27 cellular contexts compared by ENCODE assay signal in genomic region chr7:130641497-130641896, GRCh38. TPM values are rescaled to one million over a fixed set of nuclear protein-coding genes. Genes with fewer than 3 reads are reported as not detected.
"Had no signal": no experiment of that assay in that cellular context is flagged by ENCODE, and none has a peak within 500 bp of the region (broad histone marks: within the 10 kb centered on the region; RNA-seq: fewer than 3 reads in every experiment).

No MANE protein-coding gene starts in this region.

- H3K27ac ChIP-seq: adrenal gland, ascending aorta, brain microvascular endothelial cell, left ventricle myocardium inferior, pancreas, psoas muscle, right atrium auricular region, SJCRH30, upper lobe of right lung had no signal

- H3K4me3 Mint-ChIP-seq: nephron progenitor cell, T-cell, WTC11 had no signal

- H3K9me3 ChIP-seq: adrenal gland, left ventricle myocardium inferior, pancreas, psoas muscle, right atrium auricular region, upper lobe of right lung had no signal

- H3K27ac Mint-ChIP-seq: nephron progenitor cell, T-cell, WTC11 had no signal

- H3K4me1 Mint-ChIP-seq: nephron progenitor cell, T-cell, WTC11 had no signal

- H3K4me1 ChIP-seq: adrenal gland, ascending aorta, left ventricle myocardium inferior, pancreas, psoas muscle, right atrium auricular region, SJCRH30, upper lobe of right lung had no signal

- H3K27me3 ChIP-seq: adrenal gland, ascending aorta, brain microvascular endothelial cell, pancreas, right atrium auricular region, SJCRH30, upper lobe of right lung had no signal

- H3K27me3 Mint-ChIP-seq: T-cell had no signal

- H3K36me3 ChIP-seq: adrenal gland, brain microvascular endothelial cell, pancreas, right atrium auricular region, upper lobe of right lung had no signal

- ATAC-seq: esophagus mucosa; pancreas; psoas muscle; stimulated activated naive CD8-positive, alpha-beta T cell treated with anti-CD3 and anti-CD28 coated beads, Interleukin-15, Interleukin-2, amounts not matched to agents 100 U/mL and 50 U/mL, for 24 hours; T-cell; upper lobe of right lung; WTC11 had no signal

- DNase-seq: activated CD8-positive, alpha-beta memory T cell treated with anti-CD3 and anti-CD28 coated beads for 24 hours; activated naive CD4-positive, alpha-beta T cell treated with anti-CD3 and anti-CD28 coated beads, Interleukin-2, amount 50 U/mL, for 16 hours; adrenal gland; brain microvascular endothelial cell; caudate nucleus; dermis blood vessel endothelial cell; effector memory CD4-positive, alpha-beta T cell; foreskin melanocyte; glutamatergic neuron; hippocampal formation; left ventricle myocardium inferior; nephron progenitor cell; pancreas; psoas muscle; SJCRH30; stimulated activated CD4-positive, alpha-beta T cell treated with anti-CD3 and anti-CD28 coated beads, Interleukin-4, amount 100 ng/mL, for 24 hours; stimulated activated naive CD8-positive, alpha-beta T cell treated with anti-CD3 and anti-CD28 coated beads, Interleukin-15, Interleukin-2, amounts not matched to agents 100 U/mL and 50 U/mL, for 24 hours; T-cell; upper lobe of right lung had no signal

- H3K4me3 ChIP-seq: adrenal gland, ascending aorta, left ventricle myocardium inferior, pancreas, psoas muscle, right atrium auricular region, SJCRH30, upper lobe of right lung had no signal

RNA-seq across cellular contexts. Expression of gene TSGA13, which starts 44.8 kb away (rescaled TPM):
- total RNA-seq: adrenal gland, ascending aorta, dermis blood vessel endothelial cell, endothelial cell of umbilical vein, esophagus mucosa, left ventricle myocardium inferior, lung microvascular endothelial cell, pancreas, psoas muscle, right atrium auricular region, SJCRH30, subcutaneous adipose tissue, T-cell, upper lobe of right lung, WTC11 had no signal
- polyA plus RNA-seq: adrenal gland, endothelial cell of umbilical vein, pancreas, psoas muscle, thymus had no signal
